In genomic region chr2:157875720-157876065, GRCh38 we compare ENCODE assay signal across 8 cellular contexts. TPM values are rescaled to one million over a fixed set of nuclear protein-coding genes. Genes with fewer than 3 reads are reported as not detected.
DNase-seq lines count a peak whose midpoint lies in the region; ATAC-seq and TF ChIP-seq lines count a peak whose summit lies in the region.

No MANE protein-coding gene starts in this region.

- H3K27ac Mint-ChIP-seq in MCF 10A (ENCODE audit: low read depth, unreplicated experiment), result no peak overlapping the region

- peak overlapping the region; percentile 61 for H3K9ac ChIP-seq in SK-N-MC (ENCODE audit: insufficient read length)

- no peaks in the 10 kb centered on the region for H3K9me3 Mint-ChIP-seq in MCF 10A (ENCODE audit: unreplicated experiment)

- H3K36me3 ChIP-seq in SK-N-MC (ENCODE audit: insufficient read depth, low read length), result no peaks in the 10 kb centered on the region

- CTCF ChIA-PET in MCF 10A (lab: Yijun Ruan, JAX), result interaction anchor here (0.6 to 2.3 kb wide), 9 partner anchors 20 to 1950 kb away, joined by 3 to 16 read pairs (median 4); no protein-coding TSS in a partner anchor

- POLR2A ChIA-PET in MCF 10A (lab: Yijun Ruan, JAX), result interaction anchor here (1.0 to 6.3 kb wide), 18 partner anchors 9 to 886 kb away, joined by 3 to 88 read pairs (median 6); no protein-coding TSS in a partner anchor

- ATAC-seq in HG02981 (IDR thresholded peaks at IDR 0.05; ENCODE audit: unreplicated experiment) (peak; percentile 44), left lobe of liver (peak; percentile 54)

- H3K4me1 Mint-ChIP-seq in MCF 10A (ENCODE audit: insufficient read depth, unreplicated experiment), result peaks cover 11% of the 10 kb centered on the region

- TF ChIP-seq CTCF in MCF 10A (IDR thresholded peaks at IDR 0.05; ENCODE audit: unreplicated experiment), result no peak

- H3K27ac ChIP-seq in SK-N-MC, result peak overlapping the region; percentile 27

- H3K9me3 ChIP-seq in SK-N-MC (ENCODE audit: low read depth, low read length), result no peaks in the 10 kb centered on the region

- DNase-seq in SKM-1 treated with dmso at 0.1 percent for 144 hours (lab: John Stamatoyannopoulos, UW; ENCODE audit: unreplicated experiment) (peak; percentile 24), SKM-1 (lab: John Stamatoyannopoulos, UW; ENCODE audit: unreplicated experiment) (no peak), SK-N-MC (ENCODE audit: low read depth, low spot score) (no peak), MCF 10A (ENCODE audit: unreplicated experiment) (peak; percentile 23), left lobe of liver (ENCODE audit: low spot score) (no peak), NCI-H187 treated with DMSO at 0.1 percent for 48 hours (lab: John Stamatoyannopoulos, UW) (no peak)
- peak; percentile 70 for DNase-seq in stimulated activated CD8-positive, alpha-beta memory T cell treated with anti-CD3 and anti-CD28 coated beads, Interleukin-4, amount 100 ng/mL, for 48 hours

- no TSS peak for BruUV-seq in MCF 10A (replicated peaks; lab: Mats Ljungman, UMichigan)

- no peaks in the 10 kb centered on the region for H3K27me3 Mint-ChIP-seq in MCF 10A (ENCODE audit: insufficient read depth, unreplicated experiment)

- peak overlapping the region; percentile 88 for H3K4me3 ChIP-seq in SK-N-MC

- H3K36me3 Mint-ChIP-seq in MCF 10A (ENCODE audit: insufficient read depth, unreplicated experiment), result no peaks in the 10 kb centered on the region

- H3K4me3 Mint-ChIP-seq in MCF 10A (ENCODE audit: unreplicated experiment), result peak overlapping the region; percentile 83

- intact Hi-C loops in MCF 10A (cut with micrococcal nuclease), result loop anchor here (1.0 to 5.0 kb wide), 4 partner anchors 45 to 137 kb away; no protein-coding TSS in a partner anchor

RNA-seq across cellular contexts. Expression of gene ACVR1, which starts 0.4 kb away (rescaled TPM):
- total RNA-seq in MCF 10A (2022), result 26.4 and 41.4 TPM in 2 replicates
- total RNA-seq in left lobe of liver, result 14.9 TPM

Comparison
In these comparisons a context has a peak if more than half of its experiments do, and no peak if none do; other contexts are left out.
1. DNase-seq: peak in SKM-1 treated with dmso at 0.1 percent for 144 hours (single experiment), MCF 10A (single experiment) and stimulated activated CD8-positive, alpha-beta memory T cell treated with anti-CD3 and anti-CD28 coated beads, Interleukin-4, amount 100 ng/mL, for 48 hours (single experiment); none in SKM-1 (single experiment), SK-N-MC (single experiment), left lobe of liver (single experiment) and NCI-H187 treated with DMSO at 0.1 percent for 48 hours (single experiment).